Comparison of ENCODE assay signal across 19 cellular contexts in genomic region chr1:59500970-59501742, GRCh38.
DNase-seq lines count a peak whose midpoint lies in the region; FAIRE-seq and TF ChIP-seq lines count a peak whose summit lies in the region.
"Had no signal": no experiment of that assay in that cellular context is flagged by ENCODE, and none has a peak within 500 bp of the region (broad histone marks: within the 10 kb centered on the region; RNA-seq: fewer than 3 reads in every experiment).

No MANE protein-coding gene starts in this region.

- BruUV-seq in Calu3 (replicated peaks; lab: Mats Ljungman, UMichigan) (no TSS peak), OCI-LY7 (replicated peaks; lab: Mats Ljungman, UMichigan) (no TSS peak)

- no peaks in the 10 kb centered on the region for H3K9me2 ChIP-seq in OCI-LY7 (ENCODE audit: insufficient read depth, low read length)

- CTCF ChIA-PET in Calu3 (lab: Charles Lee) = no interaction called here
- CTCF ChIA-PET in OCI-LY7 (lab: Charles Lee; ENCODE audit: unreplicated experiment) = no interaction called here
- CTCF ChIA-PET in CD8-positive, alpha-beta memory T cell (lab: Charles Lee) = no interaction called here

- H3K79me2 ChIP-seq in OCI-LY7 (ENCODE audit: insufficient read depth, low read depth, low read length) (no peaks in the 10 kb centered on the region), keratinocyte (ENCODE audit: control insufficient read depth, insufficient read depth, low read length) (no peaks in the 10 kb centered on the region)

- H3K27ac Mint-ChIP-seq in Calu3 (ENCODE audit: unreplicated experiment) = peak overlapping the region; percentile 84
- no peak overlapping the region for H3K27ac Mint-ChIP-seq in CD8-positive, alpha-beta memory T cell
- H3K27ac Mint-ChIP-seq: activated CD4-positive, alpha-beta memory T cell treated with anti-CD3 and anti-CD28 coated beads for 36 hours; endodermal cell; naive thymus-derived CD8-positive, alpha-beta T cell had no signal

- no peaks in the 10 kb centered on the region for H3K9me1 ChIP-seq in keratinocyte (ENCODE audit: control insufficient read depth, extremely low read depth, insufficient read depth, low read length)

- peaks cover 4% of the 10 kb centered on the region for H3K36me3 Mint-ChIP-seq in Calu3 (ENCODE audit: insufficient read depth, unreplicated experiment)
- peaks cover 2 to 6% (median 5%) of the 10 kb centered on the region in 3 donors for H3K36me3 Mint-ChIP-seq in CD8-positive, alpha-beta memory T cell

- 0 out of 2 replicates have a peak overlapping the region, but pooled peaks have one; percentile 15 for H2AFZ ChIP-seq in OCI-LY7 (ENCODE audit: low read length)
- H2AFZ ChIP-seq in keratinocyte (ENCODE audit: control insufficient read depth, low read length) = no peak overlapping the region

- no peaks in the 10 kb centered on the region for H3K27me3 Mint-ChIP-seq in Calu3 (ENCODE audit: unreplicated experiment)
- H3K27me3 Mint-ChIP-seq in CD8-positive, alpha-beta memory T cell = no peaks in the 10 kb centered on the region
- H3K27me3 Mint-ChIP-seq: activated CD4-positive, alpha-beta memory T cell treated with anti-CD3 and anti-CD28 coated beads for 36 hours; naive thymus-derived CD8-positive, alpha-beta T cell had no signal

- intact Hi-C loops in Calu3 (cut with micrococcal nuclease; ENCODE audit: unreplicated experiment) (loop anchor here (2.0 to 10.0 kb wide), 3 partner anchors 56 to 206 kb away; partner anchors contain the start of gene FGGY), OCI-LY7 (cut with micrococcal nuclease; ENCODE audit: unreplicated experiment) (no loop called here)

- no peak overlapping the region for H3K27ac ChIP-seq in OCI-LY7 (ENCODE audit: low read depth, low read length, poor library complexity, severe bottlenecking)
- H3K27ac ChIP-seq in keratinocyte (ENCODE audit: control insufficient read depth, insufficient read depth, low read length) = peak overlapping the region; percentile 37
- no peak overlapping the region for H3K27ac ChIP-seq in CD8-positive, alpha-beta memory T cell (ENCODE audit: low read depth, low read length)
- H3K27ac ChIP-seq: prostate gland, SJSA1 had no signal

- H3K4me2 ChIP-seq in OCI-LY7 (ENCODE audit: low read length) (peak overlapping the region; percentile 16; the same call in 1 of the 2 replicates), keratinocyte (ENCODE audit: control insufficient read depth, extremely low read depth, insufficient read depth, low read depth, low read length) (no peak overlapping the region)

- FAIRE-seq in keratinocyte (lab: Jason Lieb, UNC) = peak; percentile 13
- FAIRE-seq: frontal cortex, urothelium cell line had no signal

- in situ Hi-C loops in KBM-7 (cut with MboI; ENCODE audit: low pct_unique_long_range_greater_than_20kb, low sequenced_read_pairs) = no loop called here

- peaks cover 20% of the 10 kb centered on the region for H3K4me1 ChIP-seq in OCI-LY7 (ENCODE audit: insufficient read depth, low read length, poor library complexity, severe bottlenecking)
- peaks cover 49% of the 10 kb centered on the region for H3K4me1 ChIP-seq in keratinocyte (ENCODE audit: control insufficient read depth, extremely low read depth, insufficient read depth, low read length)
- H3K4me1 ChIP-seq in CD8-positive, alpha-beta memory T cell (ENCODE audit: insufficient read depth, low read length) = no peaks in the 10 kb centered on the region
- H3K4me1 ChIP-seq: Caco-2, prostate gland had no signal

- peaks cover 2% of the 10 kb centered on the region for H3K9me3 Mint-ChIP-seq in Calu3 (ENCODE audit: low read depth, unreplicated experiment)
- peaks cover 0 to 2% (median 0%) of the 10 kb centered on the region in 5 donors for H3K9me3 Mint-ChIP-seq in CD8-positive, alpha-beta memory T cell
- H3K9me3 Mint-ChIP-seq: activated CD4-positive, alpha-beta memory T cell treated with anti-CD3 and anti-CD28 coated beads for 36 hours; endodermal cell; naive thymus-derived CD8-positive, alpha-beta T cell had no signal

- H4K20me1 ChIP-seq in OCI-LY7 (ENCODE audit: insufficient read depth, low read length) = no peaks in the 10 kb centered on the region
- no peaks in the 10 kb centered on the region for H4K20me1 ChIP-seq in keratinocyte (ENCODE audit: control insufficient read depth, extremely low read depth, insufficient read depth, low read length)

- no peak overlapping the region for H3K4me3 Mint-ChIP-seq in Calu3 (ENCODE audit: low read depth, unreplicated experiment)
- no peak overlapping the region for H3K4me3 Mint-ChIP-seq in CD8-positive, alpha-beta memory T cell
- H3K4me3 Mint-ChIP-seq: activated CD4-positive, alpha-beta memory T cell treated with anti-CD3 and anti-CD28 coated beads for 36 hours; endodermal cell; naive thymus-derived CD8-positive, alpha-beta T cell had no signal

- DNase-seq in Calu3 (no peak), KBM-7 (peak; percentile 14), OCI-LY7 (ENCODE audit: low spot score) (peak; percentile 24), keratinocyte (ENCODE audit: low read depth, low spot score) (no peak), AG20443 (ENCODE audit: low spot score) (no peak), amniotic stem cell (lab: John Stamatoyannopoulos, UW) (no peak)
- DNase-seq in stimulated activated CD4-positive, alpha-beta T cell treated with anti-CD3 and anti-CD28 coated beads, Interleukin-12 subunit alpha, Interleukin-12 subunit beta, amount 100 ng/mL, for 4 hours = no peak
- no peak for DNase-seq in CD8-positive, alpha-beta memory T cell
- DNase-seq: activated CD4-positive, alpha-beta memory T cell treated with anti-CD3 and anti-CD28 coated beads for 36 hours; Caco-2; endodermal cell; naive thymus-derived CD8-positive, alpha-beta T cell; stimulated activated naive CD8-positive, alpha-beta T cell treated with anti-CD3 and anti-CD28 coated beads, Interleukin-15, Interleukin-2, amounts not matched to agents 100 U/mL and 50 U/mL, for 24 hours; T-helper 9 cell had no signal

- POLR2A ChIA-PET in OCI-LY7 (lab: Charles Lee) = interaction anchor here (0.7 kb wide), 1 partner anchor 22 kb away, joined by 3 read pairs; no protein-coding TSS in a partner anchor
- POLR2A ChIA-PET in CD8-positive, alpha-beta memory T cell (lab: Charles Lee) = no interaction called here

- peaks cover 43% of the 10 kb centered on the region for H3K4me1 Mint-ChIP-seq in Calu3 (ENCODE audit: low read depth, unreplicated experiment)
- H3K4me1 Mint-ChIP-seq in CD8-positive, alpha-beta memory T cell = no peaks in the 10 kb centered on the region

- H3K27me3 ChIP-seq in keratinocyte (ENCODE audit: control insufficient read depth, extremely low read depth, insufficient read depth, low read length) = no peaks in the 10 kb centered on the region
- H3K27me3 ChIP-seq in CD8-positive, alpha-beta memory T cell (ENCODE audit: insufficient read depth, low read length, poor library complexity, severe bottlenecking) = no peaks in the 10 kb centered on the region
- H3K27me3 ChIP-seq: SJSA1 had no signal

- H3K36me3 ChIP-seq in OCI-LY7 (ENCODE audit: insufficient read depth, low read length) (no peaks in the 10 kb centered on the region), keratinocyte (ENCODE audit: control insufficient read depth in 2 of 2, extremely low read depth in 1 of 2, insufficient read depth in 2 of 2, low read length in 2 of 2) (no peaks in the 10 kb centered on the region)
- no peaks in the 10 kb centered on the region for H3K36me3 ChIP-seq in CD8-positive, alpha-beta memory T cell (ENCODE audit: insufficient read depth, low read length)
- H3K36me3 ChIP-seq: prostate gland, SJSA1 had no signal

- H3K4me3 ChIP-seq in OCI-LY7 (ENCODE audit: low read depth, low read length, poor library complexity, severe bottlenecking) = no peak overlapping the region
- H3K4me3 ChIP-seq in keratinocyte (ENCODE audit: control insufficient read depth in 2 of 3, extremely low read depth in 1 of 3, insufficient read depth in 2 of 3, low read depth in 1 of 3, low read length in 3 of 3) = no peak overlapping the region
- no peak overlapping the region for H3K4me3 ChIP-seq in CD8-positive, alpha-beta memory T cell (ENCODE audit: low read length)
- H3K4me3 ChIP-seq: lung, prostate gland, SJSA1 had no signal

- H3K9ac ChIP-seq in keratinocyte (ENCODE audit: control insufficient read depth, extremely low read depth, insufficient read depth, low read length) = no peak overlapping the region

- dilution Hi-C loops in keratinocyte (cut with MboI; ENCODE audit: extremely low pct_ligation_motif_present, low sequenced_read_pairs) = no loop called here

- no peak for TF ChIP-seq CTCF in Calu3 (IDR thresholded peaks at IDR 0.05; ENCODE audit: unreplicated experiment)
- TF ChIP-seq CTCF in OCI-LY7 (conservative IDR thresholded peaks at IDR 0.05; ENCODE audit: low read length) = no peak
- TF ChIP-seq CTCF in keratinocyte (optimal IDR thresholded peaks at IDR 0.05 in 1 of 3, IDR thresholded peaks at IDR 0.05 in 1 of 3, conservative IDR thresholded peaks at IDR 0.05 in 1 of 3; ENCODE audit: extremely low read depth in 1 of 3, insufficient read depth in 2 of 3, low read length in 3 of 3) = no peak

- H3K9me3 ChIP-seq in OCI-LY7 (ENCODE audit: low read length) (no peaks in the 10 kb centered on the region), keratinocyte (ENCODE audit: control insufficient read depth, low read depth, low read length) (no peaks in the 10 kb centered on the region)
- no peaks in the 10 kb centered on the region for H3K9me3 ChIP-seq in CD8-positive, alpha-beta memory T cell (ENCODE audit: low read length)
- H3K9me3 ChIP-seq: Caco-2, prostate gland, SJSA1 had no signal

Comparison
In these comparisons a context has a peak if more than half of its experiments do, and no peak if none do; other contexts are left out.
1. DNase-seq: peak in KBM-7 (single experiment) and OCI-LY7 (single experiment); none in Calu3 (single experiment), keratinocyte (single experiment), stimulated activated CD4-positive, alpha-beta T cell treated with anti-CD3 and anti-CD28 coated beads, Interleukin-12 subunit alpha, Interleukin-12 subunit beta, amount 100 ng/mL, for 4 hours (single experiment), AG20443 (single experiment), CD8-positive, alpha-beta memory T cell (0 of 5) and amniotic stem cell (single experiment).